In the genomic region with DNA sequence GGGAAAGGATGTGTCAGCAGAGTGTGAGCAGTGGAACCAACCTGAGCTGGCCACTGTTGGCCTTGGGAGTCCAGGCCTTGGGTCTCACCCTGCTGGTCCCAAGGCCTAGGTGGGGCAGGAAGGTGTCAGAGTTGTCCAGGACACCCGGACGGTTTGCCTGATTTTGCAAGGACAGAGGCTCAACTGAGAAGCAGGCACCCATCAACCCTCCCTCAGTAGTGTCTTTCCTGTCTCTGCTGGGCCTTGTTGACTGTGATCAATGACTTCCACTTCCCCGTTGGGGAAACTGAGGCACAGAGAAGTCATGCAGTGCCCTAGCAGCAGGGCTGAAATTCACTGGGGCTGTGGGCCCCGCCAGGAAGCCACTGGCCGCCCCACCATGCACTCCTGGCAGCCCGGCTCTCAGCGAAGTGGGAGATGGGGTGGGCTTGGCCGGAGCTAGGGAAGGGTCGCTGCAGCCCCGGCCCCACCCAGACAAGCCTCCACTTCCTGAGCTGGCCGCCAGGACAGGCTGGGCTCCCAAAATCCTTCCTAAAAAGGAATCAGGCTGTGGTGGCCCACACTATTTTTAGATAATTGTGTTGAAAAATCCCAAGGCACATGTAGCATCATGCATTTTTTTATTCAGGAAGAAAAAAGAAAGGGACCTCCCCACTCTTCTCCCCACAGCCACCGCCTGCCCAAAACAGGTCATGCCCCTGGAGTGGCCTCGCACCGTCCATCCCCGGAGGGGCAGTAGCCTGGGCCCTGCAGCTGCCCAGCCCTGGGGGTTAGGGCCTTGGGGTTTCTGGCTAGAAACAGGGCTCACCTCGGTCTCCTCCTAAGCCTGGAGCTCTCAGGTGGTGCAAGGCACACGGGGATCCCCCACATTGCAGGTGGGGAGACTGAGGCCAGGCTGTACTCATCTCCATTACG, we compare ENCODE assay signal across 1 cellular context.
TF ChIP-seq lines count a peak whose summit lies in the region.

No MANE protein-coding gene starts in this region.

TF ChIP-seq in IMR-90, 13 proteins besides CTCF, POLR2A, EP300 and RAD21:
- no peak for TF ChIP-seq MXI1 (IDR thresholded peaks at IDR 0.05; ENCODE audit: borderline replicate concordance, low read depth, low read length)
- TF ChIP-seq CHD1 (IDR thresholded peaks at IDR 0.05; ENCODE audit: low read depth, low read length), result no peak
- no peak for TF ChIP-seq SMC3 (IDR thresholded peaks at IDR 0.05; ENCODE audit: low read depth, low read length)
- TF ChIP-seq NFE2L2 (IDR thresholded peaks at IDR 0.05; ENCODE audit: low read depth, low read length), result no peak
- no peak for TF ChIP-seq MAZ (IDR thresholded peaks at IDR 0.05; ENCODE audit: borderline replicate concordance, low read depth, low read length)
- no peak for TF ChIP-seq FOS (IDR thresholded peaks at IDR 0.05; ENCODE audit: low read depth, low read length)
- no peak for TF ChIP-seq MAFK (IDR thresholded peaks at IDR 0.05; ENCODE audit: low read depth, low read length)
